Comparison of ENCODE assay signal across 11 cellular contexts in the genomic region with DNA sequence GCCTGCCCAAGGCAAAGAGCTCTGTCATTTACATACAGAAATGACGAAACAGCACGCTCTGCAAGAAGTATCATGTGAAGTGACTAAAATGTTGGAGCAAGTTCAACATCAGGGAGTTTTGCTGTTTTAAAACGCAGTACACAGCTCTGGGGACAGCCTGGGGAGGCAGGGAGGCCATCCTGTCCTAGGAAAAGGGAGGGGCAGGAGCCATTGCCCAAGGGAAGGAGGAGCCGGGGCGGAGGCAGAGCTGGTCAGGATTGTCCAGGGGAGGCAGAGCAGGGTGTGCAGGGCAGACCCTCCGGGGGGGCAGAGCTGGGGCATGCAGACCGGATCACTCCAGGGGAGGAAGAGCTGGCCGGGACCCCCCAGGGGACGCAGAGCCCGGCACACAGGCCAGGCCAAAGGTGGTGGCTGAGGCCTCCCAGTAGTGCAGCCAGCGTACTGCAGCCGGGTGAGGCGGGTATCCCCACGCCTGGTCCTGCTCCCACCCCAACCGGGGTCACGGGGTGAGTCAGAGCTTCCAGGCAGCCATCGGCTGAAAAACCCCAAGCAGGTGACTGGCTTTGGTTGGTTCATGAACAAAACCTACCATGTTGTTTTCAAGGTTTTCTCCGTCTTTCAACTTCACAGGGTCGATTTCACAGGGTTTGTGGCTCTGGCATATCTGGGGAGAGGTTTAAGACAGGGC. TPM values are rescaled to one million over a fixed set of nuclear protein-coding genes. Genes with fewer than 3 reads are reported as not detected.
DNase-seq lines count a peak whose midpoint lies in the region; ATAC-seq and TF ChIP-seq lines count a peak whose summit lies in the region.
"Had no signal": no experiment of that assay in that cellular context is flagged by ENCODE, and none has a peak within 500 bp of the region (broad histone marks: within the 10 kb centered on the region; RNA-seq: fewer than 3 reads in every experiment).

No MANE protein-coding gene starts in this region.

- H3K9me3 ChIP-seq in H9 (ENCODE audit: control insufficient read depth, low read depth, low read length): no peaks in the 10 kb centered on the region
- no peaks in the 10 kb centered on the region for H3K9me3 ChIP-seq in heart right ventricle
- no peaks in the 10 kb centered on the region for H3K9me3 ChIP-seq in skeletal muscle tissue (ENCODE audit: control insufficient read depth in 3 of 3, low read length in 3 of 3)
- H3K9me3 ChIP-seq: Caco-2 had no signal

- H3K27ac Mint-ChIP-seq in H9: 0 out of 7 replicates have a peak overlapping the region, but pooled peaks of 2 of the 3 experiments have one; percentile 3 to 44
- peak overlapping the region; percentile 92 for H3K27ac Mint-ChIP-seq in activated T-cell treated with anti-CD3 and anti-CD28 coated beads, Interleukin-2, amount 50 U/mL, for 72 hours

- H3K23me2 ChIP-seq in H9 (ENCODE audit: insufficient read length, low read depth, low read length, poor library complexity, severe bottlenecking): no peaks in the 10 kb centered on the region

- H3K56ac ChIP-seq in H9 (ENCODE audit: insufficient read length, low read depth, low read length): no peak overlapping the region

- no peaks in the 10 kb centered on the region for H3K27me3 ChIP-seq in H9 (ENCODE audit: insufficient read depth, low read length)
- no peaks in the 10 kb centered on the region for H3K27me3 ChIP-seq in heart right ventricle
- no peaks in the 10 kb centered on the region for H3K27me3 ChIP-seq in skeletal muscle tissue (ENCODE audit: control insufficient read depth in 3 of 3, insufficient read depth in 3 of 3, low read length in 3 of 3)

- no peak overlapping the region for H2BK20ac ChIP-seq in H9 (ENCODE audit: low read depth, low read length, poor library complexity, severe bottlenecking)

- no peak overlapping the region for H3K4me3 Mint-ChIP-seq in H9
- peak overlapping the region in 1 of 2 donors; percentile 22 for H3K4me3 Mint-ChIP-seq in activated T-cell treated with anti-CD3 and anti-CD28 coated beads, Interleukin-2, amount 50 U/mL, for 72 hours

- no peak overlapping the region for H2AFZ ChIP-seq in H9 (ENCODE audit: low read length)

- H4K91ac ChIP-seq in H9 (ENCODE audit: insufficient read length, low read depth, low read length): no peak overlapping the region

- no peak overlapping the region for H2BK12ac ChIP-seq in H9 (ENCODE audit: insufficient read length, low read depth, low read length)

- no peak for DNase-seq in H9
- DNase-seq in activated T-cell treated with anti-CD3 and anti-CD28 coated beads, Interleukin-2, amount 50 U/mL, for 72 hours: peak; percentile 34 to 37
- peak; percentile 38 to 50 for DNase-seq in heart right ventricle
- DNase-seq in head of caudate nucleus: no peak
- no peak for DNase-seq in cerebellum (ENCODE audit: low spot score)
- DNase-seq: Caco-2; effector memory CD4-positive, alpha-beta T cell; immature natural killer cell had no signal

- peaks cover 5 to 11% (median 9%) of the 10 kb centered on the region in 3 experiments; a peak in 5 of 7 replicates for H3K36me3 Mint-ChIP-seq in H9 (ENCODE audit: insufficient read depth in 1 of 3, low read depth in 3 of 3)
- H3K36me3 Mint-ChIP-seq in activated T-cell treated with anti-CD3 and anti-CD28 coated beads, Interleukin-2, amount 50 U/mL, for 72 hours (ENCODE audit: insufficient read depth in 2 of 2): peaks cover 2 to 10% of the 10 kb centered on the region in 2 donors

- no peak overlapping the region; the same call in 1 of the 2 replicates for H3K14ac ChIP-seq in H9 (ENCODE audit: insufficient read depth, low read length)

- H3T11ph ChIP-seq in H9 (ENCODE audit: low read length): no peak overlapping the region

- no peaks in the 10 kb centered on the region for H3K9me3 Mint-ChIP-seq in H9
- no peaks in the 10 kb centered on the region for H3K9me3 Mint-ChIP-seq in activated T-cell treated with anti-CD3 and anti-CD28 coated beads, Interleukin-2, amount 50 U/mL, for 72 hours

- H3K79me1 ChIP-seq in H9 (ENCODE audit: insufficient read depth, low read depth, low read length, poor library complexity, severe bottlenecking): no peaks in the 10 kb centered on the region

- H3K36me3 ChIP-seq in heart right ventricle (peaks cover 0 to 83% (median 10%) of the 10 kb centered on the region in 9 donors), skeletal muscle tissue (ENCODE audit: control insufficient read depth in 3 of 3, insufficient read depth in 3 of 3, low read length in 3 of 3) (peaks cover 58 to 67% (median 60%) of the 10 kb centered on the region in 3 donors)

- H3K18ac ChIP-seq in H9 (ENCODE audit: insufficient read length, low read depth, low read length): no peak overlapping the region

- no peaks in the 10 kb centered on the region for H3K27me3 Mint-ChIP-seq in H9 (ENCODE audit: low read depth)
- no peaks in the 10 kb centered on the region for H3K27me3 Mint-ChIP-seq in activated T-cell treated with anti-CD3 and anti-CD28 coated beads, Interleukin-2, amount 50 U/mL, for 72 hours (ENCODE audit: low read depth)

- H3K4ac ChIP-seq in H9 (ENCODE audit: low read depth, low read length): no peak overlapping the region

- TF ChIP-seq CTCF in H9 (conservative IDR thresholded peaks at IDR 0.05): no peak
- TF ChIP-seq CTCF in heart right ventricle (IDR thresholded peaks at IDR 0.05): no peak

- H2BK120ac ChIP-seq in H9 (ENCODE audit: low read depth, low read length, poor library complexity, severe bottlenecking): no peak overlapping the region

- H4K5ac ChIP-seq in H9 (ENCODE audit: insufficient read length, low read depth, low read length): no peak overlapping the region

- H4K20me1 ChIP-seq in H9 (ENCODE audit: control insufficient read depth, insufficient read depth, insufficient read length): no peaks in the 10 kb centered on the region

- H3K4me1 ChIP-seq in H9 (ENCODE audit: insufficient read depth, low read length) (no peaks in the 10 kb centered on the region), heart right ventricle (peaks cover 0 to 8% (median 0%) of the 10 kb centered on the region in 9 donors), skeletal muscle tissue (ENCODE audit: control insufficient read depth in 3 of 3, insufficient read depth in 3 of 3, low read length in 3 of 3) (peaks cover 0 to 3% (median 0%) of the 10 kb centered on the region in 3 donors)
- H3K4me1 ChIP-seq: Caco-2 had no signal

- WGBS in H9 (ENCODE audit: extremely low coverage, insufficient read length, low lambda C conversion rate): no CpG with 5 or more reads among the region's 19 CpGs
- WGBS in heart right ventricle, 2 donors: 78 to 80% methylated on average over 19 of the region's 19 CpGs

- H3K4me3 ChIP-seq in heart right ventricle: no peak overlapping the region
- H3K4me3 ChIP-seq in skeletal muscle tissue (ENCODE audit: low read length in 3 of 3): no peak overlapping the region

- no peak overlapping the region for H2BK5ac ChIP-seq in H9 (ENCODE audit: insufficient read length, low read length)

- H3K27ac ChIP-seq in H9 (ENCODE audit: insufficient read length, low read depth, low read length) (no peak overlapping the region), heart right ventricle (peak overlapping the region in 3 of 10 donors; percentile 16 to 44 (median 38)), skeletal muscle tissue (ENCODE audit: low read depth, low read length) (peak overlapping the region; percentile 36)

- no peak overlapping the region for H3K4me2 ChIP-seq in H9 (ENCODE audit: insufficient read depth, insufficient read length, low read length)

- peaks cover 0 to 10% of the 10 kb centered on the region in 2 experiments; a peak in 2 of 4 replicates for H3K4me1 Mint-ChIP-seq in H9
- H3K4me1 Mint-ChIP-seq in activated T-cell treated with anti-CD3 and anti-CD28 coated beads, Interleukin-2, amount 50 U/mL, for 72 hours (ENCODE audit: low read depth): peaks cover 20% of the 10 kb centered on the region

- H4K8ac ChIP-seq in H9 (replicated peaks; ENCODE audit: insufficient read length, low read depth, low read length): no peak overlapping the region

- intact Hi-C loops in heart right ventricle (cut with DNase I): no loop called here
- intact Hi-C loops in head of caudate nucleus (cut with DNase I): no loop called here

- H2BK15ac ChIP-seq in H9 (ENCODE audit: low read depth, low read length): no peak overlapping the region

- no peaks in the 10 kb centered on the region for H3K79me2 ChIP-seq in H9 (ENCODE audit: insufficient read depth, low read length)

- H3K23ac ChIP-seq in H9 (ENCODE audit: insufficient read length, low read depth, low read length): no peak overlapping the region

- no peak overlapping the region for H3K9ac ChIP-seq in H9 (ENCODE audit: extremely low read depth, insufficient read length, low read length)
- no peak overlapping the region for H3K9ac ChIP-seq in skeletal muscle tissue (ENCODE audit: low read depth in 1 of 3, low read length in 3 of 3)

- H2AK5ac ChIP-seq in H9 (ENCODE audit: insufficient read length, low read length): no peak overlapping the region

- peak; percentile 55 to 69 for ATAC-seq in activated T-cell treated with anti-CD3 and anti-CD28 coated beads, Interleukin-2, amount 50 U/mL, for 72 hours (replicated peaks in 1 of 2)
- ATAC-seq in heart right ventricle (peak in 6 of 8 donors; percentile 41 to 80 (median 66)), HG03196 (IDR thresholded peaks at IDR 0.05; ENCODE audit: unreplicated experiment) (no peak), HG03565 (IDR thresholded peaks at IDR 0.05; ENCODE audit: unreplicated experiment) (no peak)

RNA-seq across cellular contexts. Expression of gene C13orf46, which starts 41.9 kb away (rescaled TPM):
- total RNA-seq in H9 (2021) (0.15 and 0.55 TPM in 2 replicates), heart right ventricle (under 1 TPM; 0.15 to 0.80 (median 0.23) TPM), skeletal muscle tissue (under 0.01 TPM), cerebellum (0.54 TPM)
- total RNA-seq in activated T-cell treated with anti-CD3 and anti-CD28 coated beads, Interleukin-2, amount 50 U/mL, for 72 hours: 1 to 10 TPM; 4.6 to 6.9 TPM
- under 1 TPM; 0.09 to 0.37 TPM for polyA plus RNA-seq in heart right ventricle
- total RNA-seq: Caco-2 had no signal

Comparison
In these comparisons a context has a peak if more than half of its experiments do, and no peak if none do; other contexts are left out.
1. DNase-seq: peak in activated T-cell treated with anti-CD3 and anti-CD28 coated beads, Interleukin-2, amount 50 U/mL, for 72 hours (2 of 2) and heart right ventricle (2 of 2); none in H9 (single experiment), head of caudate nucleus (0 of 42) and cerebellum (single experiment).
2. ATAC-seq: peak in activated T-cell treated with anti-CD3 and anti-CD28 coated beads, Interleukin-2, amount 50 U/mL, for 72 hours (2 of 2) and heart right ventricle (6 of 8); none in HG03196 (single experiment) and HG03565 (single experiment).